10 cellular contexts compared by ENCODE assay signal in the genomic region with DNA sequence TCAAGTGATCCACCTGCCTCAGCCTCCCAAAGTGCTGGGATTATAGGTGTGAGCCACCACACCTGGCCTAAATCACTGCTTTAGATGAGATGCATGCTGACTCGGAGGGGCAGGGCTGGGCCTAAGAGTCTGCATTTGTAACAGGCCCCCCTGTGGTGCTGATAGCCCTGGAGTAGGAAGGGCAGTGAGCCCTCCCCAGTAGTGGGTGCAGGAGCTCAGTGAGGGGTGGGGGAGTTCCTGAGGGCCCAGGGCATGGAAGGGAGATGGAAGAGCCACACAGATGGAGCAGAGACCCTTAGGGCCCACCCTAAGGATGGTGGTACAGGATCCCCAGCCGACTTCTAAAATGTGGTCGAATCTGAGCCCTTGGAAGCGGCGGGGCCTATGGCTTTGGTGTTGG.
"Had no signal": no experiment of that assay in that cellular context is flagged by ENCODE, and none has a peak within 500 bp of the region (broad histone marks: within the 10 kb centered on the region; RNA-seq: fewer than 3 reads in every experiment).

No MANE protein-coding gene starts in this region.

- H3K9me3 ChIP-seq: HAP-1 had no signal

- ATAC-seq: HCT116, K562 had no signal

- H3K9ac ChIP-seq: GM23248 had no signal

- H3K4me3 ChIP-seq: GM23248, HAP-1, K562 had no signal

- H3K4me1 ChIP-seq: HAP-1 had no signal

- H3K36me3 ChIP-seq: HAP-1 had no signal

- DNase-seq: GM23248, GOT3, H7, HFFc6, IMR-90, KG1 had no signal

- FAIRE-seq: HTR-8/SVneo, K562 had no signal

- H3K27ac ChIP-seq: GM23248 had no signal

- H3K9me3 Mint-ChIP-seq: HFFc6 had no signal

- H3K27ac Mint-ChIP-seq: HFFc6 had no signal

- H3K4me3 Mint-ChIP-seq: HFFc6 had no signal
